Comparison of ENCODE assay signal across 18 cellular contexts in the genomic region with DNA sequence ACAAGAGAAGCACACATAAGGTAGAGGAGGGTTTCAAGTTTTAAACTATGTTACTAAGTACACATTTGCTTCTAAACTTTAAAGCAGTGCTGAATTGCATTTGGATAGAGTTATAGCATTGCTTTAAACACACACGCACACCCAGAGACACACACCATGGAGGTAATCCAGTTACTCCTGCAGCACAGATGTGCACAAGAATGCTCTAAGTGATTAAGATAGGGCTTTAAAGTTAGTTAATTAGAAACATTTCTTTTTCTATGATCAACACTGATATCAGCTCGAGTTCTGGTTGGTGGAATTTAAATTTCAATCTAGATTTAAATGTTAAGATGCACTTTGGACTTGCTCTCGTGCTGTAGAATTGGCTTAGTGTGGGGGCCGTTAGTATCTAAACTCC.
DNase-seq lines count a peak whose midpoint lies in the region; ATAC-seq, FAIRE-seq and TF ChIP-seq lines count a peak whose summit lies in the region.
"Had no signal": no experiment of that assay in that cellular context is flagged by ENCODE, and none has a peak within 500 bp of the region (broad histone marks: within the 10 kb centered on the region; RNA-seq: fewer than 3 reads in every experiment).

No MANE protein-coding gene starts in this region.

- H3K4me3 ChIP-seq in AG10803 (ENCODE audit: low read length) (no peak overlapping the region), K562 (no peak overlapping the region), ascending aorta (no peak overlapping the region)
- H3K4me3 ChIP-seq: A549, BLaER1 had no signal

- POLR2A ChIA-PET in K562 (lab: Yijun Ruan, JAX): no interaction called here

- no peak for FAIRE-seq in K562 (lab: Jason Lieb, UNC)
- FAIRE-seq: A549 had no signal

- H3K4me1 ChIP-seq in K562 (replicated peaks in 1 of 2; ENCODE audit: control insufficient read depth in 2 of 2, insufficient read depth in 2 of 2, low read length in 2 of 2) (no peaks in the 10 kb centered on the region), ascending aorta (no peaks in the 10 kb centered on the region)
- H3K4me1 ChIP-seq: A549, BLaER1 had no signal

- H3K4me1 Mint-ChIP-seq in progenitor cell of endocrine pancreas (ENCODE audit: low read depth) (peaks cover 3% of the 10 kb centered on the region), CD14-positive monocyte (no peaks in the 10 kb centered on the region)

- H3K27me3 ChIP-seq in K562 (ENCODE audit: control insufficient read depth in 2 of 2, insufficient read depth in 2 of 2, low read length in 2 of 2) (no peaks in the 10 kb centered on the region), ascending aorta (no peaks in the 10 kb centered on the region)
- H3K27me3 ChIP-seq: BLaER1 had no signal

- TF ChIP-seq POLR2A in K562 (conservative IDR thresholded peaks at IDR 0.05): no peak

- in situ Hi-C loops in K562 (cut with MboI): no loop called here

- BruUV-seq in K562 (replicated peaks; lab: Mats Ljungman, UMichigan): no TSS peak

- H3K79me2 ChIP-seq in K562 (ENCODE audit: control insufficient read depth, insufficient read depth, low read length): no peaks in the 10 kb centered on the region

- H3K9me1 ChIP-seq in K562 (ENCODE audit: control insufficient read depth, insufficient read depth, low read length): no peaks in the 10 kb centered on the region

- H3K27me3 Mint-ChIP-seq in progenitor cell of endocrine pancreas: no peaks in the 10 kb centered on the region
- peaks cover 0 to 1% (median 0%) of the 10 kb centered on the region in 3 donors for H3K27me3 Mint-ChIP-seq in CD14-positive monocyte (ENCODE audit: low read depth in 3 of 3)

- H3K27ac Mint-ChIP-seq in progenitor cell of endocrine pancreas (peak overlapping the region; percentile 63), CD14-positive monocyte (no peak overlapping the region)
- H3K27ac Mint-ChIP-seq: CD8-positive, alpha-beta T cell had no signal

- H3K9me3 Mint-ChIP-seq in progenitor cell of endocrine pancreas (ENCODE audit: low read depth): no peaks in the 10 kb centered on the region
- peaks cover 0 to 7% (median 2%) of the 10 kb centered on the region in 7 donors for H3K9me3 Mint-ChIP-seq in CD14-positive monocyte

- H3K9me3 ChIP-seq in K562 (replicated peaks; ENCODE audit: control insufficient read depth, insufficient read depth, low read depth, low read length): no peaks in the 10 kb centered on the region
- peaks cover 0 to 4% of the 10 kb centered on the region in 2 donors for H3K9me3 ChIP-seq in ascending aorta
- H3K9me3 ChIP-seq: A549, BLaER1 had no signal

- H3K36me3 ChIP-seq in K562 (ENCODE audit: control insufficient read depth, insufficient read depth, low read length) (no peaks in the 10 kb centered on the region), ascending aorta (no peaks in the 10 kb centered on the region)
- H3K36me3 ChIP-seq: BLaER1 had no signal

- CTCF ChIA-PET in K562 (lab: Yijun Ruan, JAX; ENCODE audit: low intra/inter-chr PET ratio): no interaction called here

- DNase-seq in AG10803 (ENCODE audit: low read depth) (peak; percentile 5), NCI-H82 treated with DMSO at 0.1 percent for 48 hours (lab: John Stamatoyannopoulos, UW; ENCODE audit: unreplicated experiment) (peak; percentile 81), K562 (ENCODE audit: extremely low read depth in 1 of 4, low spot score in 3 of 4) (no peak), progenitor cell of endocrine pancreas (ENCODE audit: low spot score, unreplicated experiment) (no peak), ascending aorta (ENCODE audit: low spot score in 2 of 2) (no peak), CD14-positive monocyte (ENCODE audit: low spot score) (no peak), islet precursor cell (no peak)
- DNase-seq: Calu3; CD8-positive, alpha-beta T cell; DMS79 treated with DMSO at 0.1 percent for 48 hours; GF-D8; GOT3; H7 had no signal

- 50% methylated on average over 4 of the region's 4 CpGs for WGBS in K562 (ENCODE audit: insufficient coverage, low coverage, missing lambda C conversion rate)

- TF ChIP-seq CTCF in AG10803 (conservative IDR thresholded peaks at IDR 0.05; ENCODE audit: low read length) (no peak), K562 (IDR thresholded peaks at IDR 0.05 in 2 of 3, conservative IDR thresholded peaks at IDR 0.05 in 1 of 3; ENCODE audit: insufficient read depth in 2 of 3, low read depth in 1 of 3, low read length in 3 of 3) (no peak), progenitor cell of endocrine pancreas (IDR thresholded peaks at IDR 0.05; ENCODE audit: unreplicated experiment) (no peak), ascending aorta (IDR thresholded peaks at IDR 0.05) (no peak), CD14-positive monocyte (IDR thresholded peaks at IDR 0.05) (no peak)

- no peak for TF ChIP-seq RAD21 in K562 (CRISPR knock-in tag; conservative IDR thresholded peaks at IDR 0.05 in 1 of 2, IDR thresholded peaks at IDR 0.05 in 1 of 2)

- TF ChIP-seq EP300 in K562 (IDR thresholded peaks at IDR 0.05; ENCODE audit: low read length): no peak

- H4K20me1 ChIP-seq in K562 (replicated peaks; ENCODE audit: control insufficient read depth, insufficient read depth, low read length): no peaks in the 10 kb centered on the region
- H4K20me1 ChIP-seq: BLaER1 had no signal

- H3K4me3 Mint-ChIP-seq in progenitor cell of endocrine pancreas (ENCODE audit: low read depth): no peak overlapping the region
- no peak overlapping the region for H3K4me3 Mint-ChIP-seq in CD14-positive monocyte
- H3K4me3 Mint-ChIP-seq: CD8-positive, alpha-beta T cell had no signal

- intact Hi-C loops in K562 (cut with micrococcal nuclease) (no loop called here), ascending aorta (cut with DNase I) (no loop called here), CD14-positive monocyte (cut with micrococcal nuclease) (no loop called here)

- no peak overlapping the region for H3K4me2 ChIP-seq in K562 (ENCODE audit: insufficient read depth, low read length)
- H3K4me2 ChIP-seq: A549, BLaER1 had no signal

- no peak overlapping the region for H3K27ac ChIP-seq in K562 (ENCODE audit: extremely low read depth, low read depth, low read length)
- H3K27ac ChIP-seq in ascending aorta: no peak overlapping the region
- H3K27ac ChIP-seq: 22Rv1, A549, BLaER1, HL-60 had no signal

- peak overlapping the region; percentile 18; the same call in 1 of the 2 replicates for H2AFZ ChIP-seq in K562 (ENCODE audit: low read depth, low read length)

- ATAC-seq in K562: no peak
- ATAC-seq: A549; CD8-positive, alpha-beta T cell; HCT116 had no signal

- no peaks in the 10 kb centered on the region for H3K36me3 Mint-ChIP-seq in progenitor cell of endocrine pancreas (ENCODE audit: insufficient read depth)
- H3K36me3 Mint-ChIP-seq in CD14-positive monocyte: no peaks in the 10 kb centered on the region

- no peak overlapping the region for H3K9ac ChIP-seq in K562 (ENCODE audit: insufficient read depth in 1 of 2, low read depth in 2 of 2, low read length in 2 of 2)
- H3K9ac ChIP-seq: BLaER1 had no signal

TF ChIP-seq in K562, 482 proteins besides CTCF, POLR2A, EP300 and RAD21:
- TF ChIP-seq ZNF146 (CRISPR knock-in tag; IDR thresholded peaks at IDR 0.05; ENCODE audit: unreplicated experiment) (no peak), POLR2G (IDR thresholded peaks at IDR 0.05; ENCODE audit: low read depth, low read length) (no peak), CAMTA2 (CRISPR knock-in tag; conservative IDR thresholded peaks at IDR 0.05) (no peak), ZNF197 (CRISPR knock-in tag; IDR thresholded peaks at IDR 0.05; ENCODE audit: low read depth) (no peak), NFE2 (IDR thresholded peaks at IDR 0.05; ENCODE audit: low read depth) (no peak), TCF7 (IDR thresholded peaks at IDR 0.05; ENCODE audit: borderline replicate concordance) (no peak), ZNF133 (CRISPR knock-in tag; IDR thresholded peaks at IDR 0.05) (no peak), ZKSCAN3 (CRISPR knock-in tag; IDR thresholded peaks at IDR 0.05) (no peak)
- TF ChIP-seq, protein P1, sequence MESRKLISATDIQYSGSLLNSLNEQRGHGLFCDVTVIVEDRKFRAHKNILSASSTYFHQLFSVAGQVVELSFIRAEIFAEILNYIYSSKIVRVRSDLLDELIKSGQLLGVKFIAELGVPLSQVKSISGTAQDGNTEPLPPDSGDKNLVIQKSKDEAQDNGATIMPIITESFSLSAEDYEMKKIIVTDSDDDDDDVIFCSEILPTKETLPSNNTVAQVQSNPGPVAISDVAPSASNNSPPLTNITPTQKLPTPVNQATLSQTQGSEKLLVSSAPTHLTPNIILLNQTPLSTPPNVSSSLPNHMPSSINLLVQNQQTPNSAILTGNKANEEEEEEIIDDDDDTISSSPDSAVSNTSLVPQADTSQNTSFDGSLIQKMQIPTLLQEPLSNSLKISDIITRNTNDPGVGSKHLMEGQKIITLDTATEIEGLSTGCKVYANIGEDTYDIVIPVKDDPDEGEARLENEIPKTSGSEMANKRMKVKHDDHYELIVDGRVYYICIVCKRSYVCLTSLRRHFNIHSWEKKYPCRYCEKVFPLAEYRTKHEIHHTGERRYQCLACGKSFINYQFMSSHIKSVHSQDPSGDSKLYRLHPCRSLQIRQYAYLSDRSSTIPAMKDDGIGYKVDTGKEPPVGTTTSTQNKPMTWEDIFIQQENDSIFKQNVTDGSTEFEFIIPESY (CRISPR knock-in tag; IDR thresholded peaks at IDR 0.05): no peak
- TF ChIP-seq, protein P2, sequence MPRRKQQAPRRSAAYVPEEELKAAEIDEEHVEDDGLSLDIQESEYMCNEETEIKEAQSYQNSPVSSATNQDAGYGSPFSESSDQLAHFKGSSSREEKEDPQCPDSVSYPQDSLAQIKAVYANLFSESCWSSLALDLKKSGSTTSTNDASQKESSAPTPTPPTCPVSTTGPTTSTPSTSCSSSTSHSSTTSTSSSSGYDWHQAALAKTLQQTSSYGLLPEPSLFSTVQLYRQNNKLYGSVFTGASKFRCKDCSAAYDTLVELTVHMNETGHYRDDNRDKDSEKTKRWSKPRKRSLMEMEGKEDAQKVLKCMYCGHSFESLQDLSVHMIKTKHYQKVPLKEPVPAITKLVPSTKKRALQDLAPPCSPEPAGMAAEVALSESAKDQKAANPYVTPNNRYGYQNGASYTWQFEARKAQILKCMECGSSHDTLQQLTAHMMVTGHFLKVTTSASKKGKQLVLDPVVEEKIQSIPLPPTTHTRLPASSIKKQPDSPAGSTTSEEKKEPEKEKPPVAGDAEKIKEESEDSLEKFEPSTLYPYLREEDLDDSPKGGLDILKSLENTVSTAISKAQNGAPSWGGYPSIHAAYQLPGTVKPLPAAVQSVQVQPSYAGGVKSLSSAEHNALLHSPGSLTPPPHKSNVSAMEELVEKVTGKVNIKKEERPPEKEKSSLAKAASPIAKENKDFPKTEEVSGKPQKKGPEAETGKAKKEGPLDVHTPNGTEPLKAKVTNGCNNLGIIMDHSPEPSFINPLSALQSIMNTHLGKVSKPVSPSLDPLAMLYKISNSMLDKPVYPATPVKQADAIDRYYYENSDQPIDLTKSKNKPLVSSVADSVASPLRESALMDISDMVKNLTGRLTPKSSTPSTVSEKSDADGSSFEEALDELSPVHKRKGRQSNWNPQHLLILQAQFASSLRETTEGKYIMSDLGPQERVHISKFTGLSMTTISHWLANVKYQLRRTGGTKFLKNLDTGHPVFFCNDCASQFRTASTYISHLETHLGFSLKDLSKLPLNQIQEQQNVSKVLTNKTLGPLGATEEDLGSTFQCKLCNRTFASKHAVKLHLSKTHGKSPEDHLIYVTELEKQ (CRISPR knock-in tag; IDR thresholded peaks at IDR 0.05): no peak

Comparison
In these comparisons a context has a peak if more than half of its experiments do, and no peak if none do; other contexts are left out.
1. DNase-seq: peak in AG10803 (single experiment) and NCI-H82 treated with DMSO at 0.1 percent for 48 hours (single experiment); none in K562 (0 of 4), progenitor cell of endocrine pancreas (single experiment), ascending aorta (0 of 2), CD14-positive monocyte (single experiment) and islet precursor cell (single experiment).